ENCODE assay signal across 8 cellular contexts in genomic region chr10:21953585-21954057, GRCh38. TPM values are rescaled to one million over a fixed set of nuclear protein-coding genes. Genes with fewer than 3 reads are reported as not detected.
A peak's percentile ranks its signal among the peaks of the same experiment; 100 is the strongest.
DNase-seq lines count a peak whose midpoint lies in the region; ATAC-seq and TF ChIP-seq lines count a peak whose summit lies in the region.

No MANE protein-coding gene starts in this region.

- TF ChIP-seq CTCF in lung (IDR thresholded peaks at IDR 0.05; ENCODE audit: control extremely low read depth, extremely low read depth) (no peak), vagina (IDR thresholded peaks at IDR 0.05) (no peak)

- no peak overlapping the region for H3K27ac ChIP-seq in lung (ENCODE audit: low read depth in 1 of 2, low read length in 1 of 2)
- H3K27ac ChIP-seq in vagina = no peak overlapping the region

- H3K4me1 ChIP-seq in lung (ENCODE audit: control insufficient read depth in 2 of 2, insufficient read depth in 2 of 2, low read length in 2 of 2) (no peaks in the 10 kb centered on the region), vagina (no peaks in the 10 kb centered on the region)

- H3K27me3 ChIP-seq in lung (ENCODE audit: control insufficient read depth, insufficient read depth) (no peaks in the 10 kb centered on the region), vagina (no peaks in the 10 kb centered on the region)

- no peak for TF ChIP-seq POLR2A in vagina (IDR thresholded peaks at IDR 0.05)

- H3K4me3 ChIP-seq in lung (no peak overlapping the region), vagina (no peak overlapping the region)

- H3K9me3 ChIP-seq in lung (ENCODE audit: control insufficient read depth in 2 of 2, insufficient read depth in 1 of 2, low read length in 1 of 2) (no peaks in the 10 kb centered on the region), vagina (no peaks in the 10 kb centered on the region)

- no peaks in the 10 kb centered on the region for H3K36me3 ChIP-seq in lung (ENCODE audit: control insufficient read depth in 2 of 2, insufficient read depth in 2 of 2, low read length in 2 of 2)
- no peaks in the 10 kb centered on the region for H3K36me3 ChIP-seq in vagina

- peak; percentile 5 for DNase-seq in NCI-H2107 treated with DMSO at 0.1 percent for 48 hours (lab: John Stamatoyannopoulos, UW; ENCODE audit: unreplicated experiment)
- DNase-seq in NCI-H2107 (lab: John Stamatoyannopoulos, UW) = no peak
- peak; percentile 73 for DNase-seq in NCI-H69 (lab: John Stamatoyannopoulos, UW)
- DNase-seq in cerebellar cortex (ENCODE audit: low spot score) = peak; percentile 52
- no peak for DNase-seq in lung (ENCODE audit: low spot score)
- no peak for DNase-seq in vagina (ENCODE audit: extremely low spot score in 2 of 2)
- no peak for DNase-seq in stimulated activated CD4-positive, alpha-beta T cell treated with anti-CD3 and anti-CD28 coated beads, Interleukin-12 subunit alpha, Interleukin-12 subunit beta, amount 100 ng/mL, for 4 hours

- ATAC-seq in HG02870 (IDR thresholded peaks at IDR 0.05; ENCODE audit: unreplicated experiment) (peak; percentile 55), lung (ENCODE audit: insufficient read depth, low FRiP score) (peak; percentile 75)

- 0 to 2% methylated on average over 1 of the region's 1 CpG for WGBS in lung, 2 donors

- intact Hi-C loops in vagina (cut with DNase I) = no loop called here

RNA-seq across cellular contexts. Expression of gene DNAJC1, which starts 49.9 kb away (rescaled TPM):
- total RNA-seq in lung = 10 to 100 TPM; 36.2 to 38.2 TPM
- polyA plus RNA-seq in lung = 10 to 100 TPM; 31.0 to 34.9 TPM
- 40.0 TPM for total RNA-seq in vagina

Comparison
In these comparisons a context has a peak if more than half of its experiments do, and no peak if none do; other contexts are left out.
1. DNase-seq: peak in NCI-H2107 treated with DMSO at 0.1 percent for 48 hours (single experiment), NCI-H69 (single experiment) and cerebellar cortex (single experiment); none in NCI-H2107 (single experiment), lung (single experiment), vagina (0 of 2) and stimulated activated CD4-positive, alpha-beta T cell treated with anti-CD3 and anti-CD28 coated beads, Interleukin-12 subunit alpha, Interleukin-12 subunit beta, amount 100 ng/mL, for 4 hours (single experiment).